20 cellular contexts compared by ENCODE assay signal in the genomic region with DNA sequence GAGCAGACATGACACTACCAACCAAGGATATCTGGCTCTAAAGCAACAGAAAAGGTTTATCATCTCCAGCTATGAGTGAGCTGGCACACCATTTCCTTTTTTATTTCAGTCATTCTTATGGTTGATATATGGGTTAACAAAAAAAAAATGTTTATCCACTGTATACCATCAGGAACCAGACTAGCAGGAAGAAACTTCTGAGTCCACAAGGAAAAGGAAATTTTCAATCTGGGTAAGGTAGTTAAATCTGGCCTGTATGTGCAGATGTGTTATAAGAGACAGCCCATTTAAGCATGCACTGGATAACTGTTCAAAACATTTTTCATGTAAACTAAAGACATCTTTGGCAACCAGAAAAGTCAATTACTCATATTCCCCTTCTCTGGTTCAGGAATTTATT. TPM values are rescaled to one million over a fixed set of nuclear protein-coding genes. Genes with fewer than 3 reads are reported as not detected.
A peak's percentile ranks its signal among the peaks of the same experiment; 100 is the strongest.
DNase-seq lines count a peak whose midpoint lies in the region; ATAC-seq, FAIRE-seq and TF ChIP-seq lines count a peak whose summit lies in the region.
"Had no signal": no experiment of that assay in that cellular context is flagged by ENCODE, and none has a peak within 500 bp of the region (broad histone marks: within the 10 kb centered on the region; RNA-seq: fewer than 3 reads in every experiment).

No MANE protein-coding gene starts in this region.

- no peak overlapping the region for H3K27ac ChIP-seq in IMR-90 (ENCODE audit: insufficient read depth, low read length)
- no peak overlapping the region for H3K27ac ChIP-seq in endothelial cell of umbilical vein (ENCODE audit: insufficient read depth, low read depth, low read length)
- H3K27ac ChIP-seq in mesenchymal stem cell (ENCODE audit: low read length, poor library complexity, severe bottlenecking) = no peak overlapping the region

- no peaks in the 10 kb centered on the region for H4K20me1 ChIP-seq in IMR-90 (ENCODE audit: insufficient read depth, low read length)
- no peaks in the 10 kb centered on the region for H4K20me1 ChIP-seq in endothelial cell of umbilical vein (replicated peaks; ENCODE audit: control insufficient read depth, extremely low read depth, insufficient read depth, low read length)

- H3K4me3 ChIP-seq in IMR-90 (ENCODE audit: insufficient read depth, low read depth, low read length) (no peak overlapping the region), endothelial cell of umbilical vein (replicated peaks in 1 of 3; ENCODE audit: insufficient read depth in 1 of 3, low read depth in 1 of 3, low read length in 3 of 3) (no peak overlapping the region), mesenchymal stem cell (ENCODE audit: insufficient read depth in 1 of 2, low read depth in 1 of 2, low read length in 2 of 2) (no peak overlapping the region)
- H3K4me3 ChIP-seq: MG63 had no signal

- H3K4me1 Mint-ChIP-seq in Calu3 (ENCODE audit: low read depth, unreplicated experiment) (peaks cover 39% of the 10 kb centered on the region), T-cell (peaks cover 10 to 42% (median 30%) of the 10 kb centered on the region in 3 donors)

- no peak overlapping the region for H4K8ac ChIP-seq in IMR-90 (ENCODE audit: low read depth in 2 of 2, low read length in 2 of 2)
- H4K8ac ChIP-seq in mesenchymal stem cell (ENCODE audit: low read length) = no peak overlapping the region

- H3K4me2 ChIP-seq in IMR-90 (ENCODE audit: low read depth, low read length) = no peak overlapping the region
- no peak overlapping the region for H3K4me2 ChIP-seq in endothelial cell of umbilical vein (ENCODE audit: insufficient read depth, low read length)
- no peak overlapping the region for H3K4me2 ChIP-seq in mesenchymal stem cell (ENCODE audit: low read length, poor library complexity, severe bottlenecking)

- dilution Hi-C loops in IMR-90 (cut with HindIII; ENCODE audit: low sequenced_read_pairs, unreplicated experiment) (no loop called here), endothelial cell of umbilical vein (cut with MboI; ENCODE audit: extremely low pct_ligation_motif_present, low sequenced_read_pairs) (no loop called here)

- H2BK120ac ChIP-seq in IMR-90 (ENCODE audit: low read depth, low read length) (no peak overlapping the region), mesenchymal stem cell (ENCODE audit: low read depth, low read length) (no peak overlapping the region)

- DNase-seq in Calu3 (no peak), IMR-90 (no peak), endothelial cell of umbilical vein (ENCODE audit: low read depth, low spot score) (peak; percentile 11), mesenchymal stem cell (no peak), posterior vena cava (ENCODE audit: low spot score) (no peak), T-cell (no peak), foreskin melanocyte (no peak)
- DNase-seq: C1 segment of cervical spinal cord, DMS53, KG1, NCI-H1105 treated with DMSO at 0.1 percent for 48 hours, NCI-H187, NCI-H446 treated with DMSO at 0.1 percent for 48 hours, NCI-H748 treated with DMSO at 0.1 percent for 48 hours, SHP77 had no signal

- H3K9me3 ChIP-seq in IMR-90 (ENCODE audit: control insufficient read depth, insufficient read depth, low read length) (peaks cover 2% of the 10 kb centered on the region; the same call in 1 of the 2 replicates), endothelial cell of umbilical vein (replicated peaks; ENCODE audit: control insufficient read depth, insufficient read depth, low read length) (no peaks in the 10 kb centered on the region), mesenchymal stem cell (ENCODE audit: control insufficient read depth, low read length) (no peaks in the 10 kb centered on the region)
- H3K9me3 ChIP-seq: MG63 had no signal

- no peak overlapping the region for H3K9ac ChIP-seq in IMR-90 (ENCODE audit: low read depth, low read length)
- H3K9ac ChIP-seq in endothelial cell of umbilical vein (replicated peaks; ENCODE audit: extremely low read depth, insufficient read depth, low read length) = no peak overlapping the region
- H3K9ac ChIP-seq in mesenchymal stem cell (ENCODE audit: low read length) = peak overlapping the region; percentile 61

- no peak overlapping the region for H3K23ac ChIP-seq in IMR-90 (ENCODE audit: low read depth, low read length)
- H3K23ac ChIP-seq in mesenchymal stem cell (ENCODE audit: low read length in 2 of 2) = no peak overlapping the region

- POLR2A ChIA-PET in IMR-90 (lab: Charles Lee; ENCODE audit: unreplicated experiment) = no interaction called here
- POLR2A ChIA-PET in endothelial cell of umbilical vein (lab: Charles Lee) = no interaction called here
- POLR2A ChIA-PET in T-cell (lab: Charles Lee) = no interaction called here

- TF ChIP-seq CTCF in Calu3 (IDR thresholded peaks at IDR 0.05; ENCODE audit: unreplicated experiment) (no peak), IMR-90 (conservative IDR thresholded peaks at IDR 0.05; ENCODE audit: low read depth, low read length) (no peak), endothelial cell of umbilical vein (IDR thresholded peaks at IDR 0.05; ENCODE audit: extremely low read depth in 1 of 2, insufficient read depth in 1 of 2, low read depth in 1 of 2, low read length in 2 of 2) (no peak)

- H2AK9ac ChIP-seq in IMR-90 (replicated peaks; ENCODE audit: low read depth, low read length, poor library complexity) = no peak overlapping the region

- no peaks in the 10 kb centered on the region; the same call in 1 of the 2 replicates for H3K9me1 ChIP-seq in IMR-90 (ENCODE audit: insufficient read depth, low read length)
- H3K9me1 ChIP-seq in endothelial cell of umbilical vein (replicated peaks; ENCODE audit: control insufficient read depth, extremely low read depth, insufficient read depth, low read length) = no peaks in the 10 kb centered on the region

- H3K9me3 Mint-ChIP-seq in Calu3 (ENCODE audit: low read depth, unreplicated experiment) = no peaks in the 10 kb centered on the region
- H3K9me3 Mint-ChIP-seq in T-cell = peaks cover 0 to 1% (median 0%) of the 10 kb centered on the region in 3 donors

- H3K79me2 ChIP-seq in endothelial cell of umbilical vein (ENCODE audit: control insufficient read depth, insufficient read depth, low read length) = peaks cover 6% of the 10 kb centered on the region

- H3K18ac ChIP-seq in IMR-90 (ENCODE audit: low read depth, low read length) (peak overlapping the region; percentile 22; the same call in 1 of the 2 replicates), mesenchymal stem cell (ENCODE audit: low read depth in 1 of 2, low read length in 2 of 2) (no peak overlapping the region)

- H3K4me1 ChIP-seq in IMR-90 (ENCODE audit: control insufficient read depth, insufficient read depth, low read length) = peaks cover 8% of the 10 kb centered on the region; the same call in 1 of the 2 replicates
- H3K4me1 ChIP-seq in endothelial cell of umbilical vein (ENCODE audit: control insufficient read depth, extremely low read depth, insufficient read depth, low read length) = peaks cover 5% of the 10 kb centered on the region
- no peaks in the 10 kb centered on the region for H3K4me1 ChIP-seq in mesenchymal stem cell (ENCODE audit: control insufficient read depth, insufficient read depth, low read depth, low read length)

- H3K27me3 Mint-ChIP-seq in Calu3 (ENCODE audit: unreplicated experiment) (no peaks in the 10 kb centered on the region), T-cell (peaks cover 0 to 16% of the 10 kb centered on the region in 2 donors)

- TF ChIP-seq POLR2A in IMR-90 (IDR thresholded peaks at IDR 0.05; ENCODE audit: low read depth, low read length) (no peak), endothelial cell of umbilical vein (IDR thresholded peaks at IDR 0.05; ENCODE audit: low read depth, low read length) (no peak)

- no peak for TF ChIP-seq RAD21 in IMR-90 (IDR thresholded peaks at IDR 0.05; ENCODE audit: low read length)

- FAIRE-seq in endothelial cell of umbilical vein (lab: Jason Lieb, UNC) = peak; percentile 56
- FAIRE-seq: G401.6, GM12891 had no signal

- H3K79me1 ChIP-seq in IMR-90 (ENCODE audit: low read depth in 1 of 2, low read length in 2 of 2) = peaks cover 7 to 28% of the 10 kb centered on the region in 2 experiments; a peak in 3 of 4 replicates
- H3K79me1 ChIP-seq in mesenchymal stem cell (replicated peaks; ENCODE audit: low read length, poor library complexity, severe bottlenecking) = no peaks in the 10 kb centered on the region

- H3K14ac ChIP-seq in IMR-90 (replicated peaks; ENCODE audit: low read depth, low read length) = no peak overlapping the region
- H3K14ac ChIP-seq in mesenchymal stem cell (ENCODE audit: low read length in 2 of 2) = no peak overlapping the region

- no peaks in the 10 kb centered on the region for H3K36me3 ChIP-seq in IMR-90 (ENCODE audit: control insufficient read depth, insufficient read depth, low read length)
- H3K36me3 ChIP-seq in endothelial cell of umbilical vein (ENCODE audit: control insufficient read depth in 2 of 2, extremely low read depth in 1 of 2, insufficient read depth in 2 of 2, low read length in 2 of 2) = no peaks in the 10 kb centered on the region
- no peaks in the 10 kb centered on the region for H3K36me3 ChIP-seq in mesenchymal stem cell (ENCODE audit: control insufficient read depth in 1 of 2, insufficient read depth in 2 of 2, low read depth in 1 of 2, low read length in 2 of 2)

- no peak overlapping the region for H3K56ac ChIP-seq in IMR-90 (ENCODE audit: extremely low read depth, insufficient read depth, low read length)

- BruUV-seq in Calu3 (replicated peaks; lab: Mats Ljungman, UMichigan) (no TSS peak), IMR-90 (replicated peaks; lab: Mats Ljungman, UMichigan) (no TSS peak), endothelial cell of umbilical vein (replicated peaks; lab: Mats Ljungman, UMichigan) (no TSS peak)

- H3K4me3 Mint-ChIP-seq in Calu3 (ENCODE audit: low read depth, unreplicated experiment) (no peak overlapping the region), T-cell (no peak overlapping the region)

- H3K27ac Mint-ChIP-seq in Calu3 (ENCODE audit: unreplicated experiment) (peak overlapping the region; percentile 36), T-cell (no peak overlapping the region)

- H3K36me3 Mint-ChIP-seq in Calu3 (ENCODE audit: insufficient read depth, unreplicated experiment) (no peaks in the 10 kb centered on the region), T-cell (peaks cover 16% of the 10 kb centered on the region)

- no peak for ATAC-seq in IMR-90 (ENCODE audit: low read depth)
- no peak for ATAC-seq in GM19463 (IDR thresholded peaks at IDR 0.05; ENCODE audit: unreplicated experiment)
- no peak for ATAC-seq in T-cell (replicated peaks in 1 of 4)
- ATAC-seq: SK-N-SH treated with all-trans-retinoic acid at 6 μM for 48 hours had no signal

- no peak overlapping the region for H3K4ac ChIP-seq in IMR-90 (ENCODE audit: low read depth, low read length)
- H3K4ac ChIP-seq in mesenchymal stem cell (ENCODE audit: low read depth in 1 of 2, low read length in 2 of 2) = no peak overlapping the region

- CTCF ChIA-PET in Calu3 (lab: Charles Lee) (no interaction called here), IMR-90 (lab: Yijun Ruan, JAX) (no interaction called here), endothelial cell of umbilical vein (lab: Charles Lee) (no interaction called here), T-cell (lab: Charles Lee) (no interaction called here)

- H2BK15ac ChIP-seq in IMR-90 (ENCODE audit: low read depth, low read length) (no peak overlapping the region), mesenchymal stem cell (ENCODE audit: low read depth, poor library complexity, severe bottlenecking) (no peak overlapping the region)

- no peak overlapping the region for H4K5ac ChIP-seq in IMR-90 (ENCODE audit: low read depth, low read length)

- H2BK5ac ChIP-seq in IMR-90 (ENCODE audit: low read depth, low read length, poor library complexity, severe bottlenecking) (peak overlapping the region; percentile 81), mesenchymal stem cell (ENCODE audit: low read depth, low read length, poor library complexity, severe bottlenecking) (no peak overlapping the region)

- H4K91ac ChIP-seq in IMR-90 (ENCODE audit: insufficient read depth, low read depth, low read length) (no peak overlapping the region), mesenchymal stem cell (ENCODE audit: low read length) (no peak overlapping the region)

- no peak overlapping the region for H2AFZ ChIP-seq in IMR-90 (replicated peaks; ENCODE audit: low read length, poor library complexity)
- H2AFZ ChIP-seq in endothelial cell of umbilical vein (ENCODE audit: low read depth, low read length) = no peak overlapping the region
- no peak overlapping the region for H2AFZ ChIP-seq in mesenchymal stem cell (ENCODE audit: low read depth, low read length)

- intact Hi-C loops in Calu3 (cut with micrococcal nuclease; ENCODE audit: unreplicated experiment) = loop anchor here (5.0 kb wide), 3 partner anchors 34 to 66 kb away; partner anchors contain the start of gene AMMECR1
- intact Hi-C loops in IMR-90 (cut with micrococcal nuclease) = no loop called here
- intact Hi-C loops in endothelial cell of umbilical vein (cut with micrococcal nuclease) = no loop called here
- intact Hi-C loops in posterior vena cava (cut with DNase I) = no loop called here

- in situ Hi-C loops in IMR-90 (cut with MboI; ENCODE audit: low sequenced_read_pairs) = no loop called here

- H2BK20ac ChIP-seq in IMR-90 (ENCODE audit: low read depth, low read length) = no peak overlapping the region

- H2AK5ac ChIP-seq in IMR-90 (ENCODE audit: low read depth, low read length) (no peak overlapping the region), mesenchymal stem cell (ENCODE audit: low read length, severe bottlenecking) (no peak overlapping the region)

- H2BK12ac ChIP-seq in mesenchymal stem cell (ENCODE audit: low read length in 2 of 2) = no peak overlapping the region

- H3K27me3 ChIP-seq in IMR-90 (ENCODE audit: control insufficient read depth, insufficient read depth, low read length) = no peaks in the 10 kb centered on the region; the same call in 1 of the 2 replicates
- H3K27me3 ChIP-seq in endothelial cell of umbilical vein (ENCODE audit: control insufficient read depth in 2 of 2, insufficient read depth in 2 of 2, low read length in 2 of 2) = no peaks in the 10 kb centered on the region
- no peaks in the 10 kb centered on the region for H3K27me3 ChIP-seq in mesenchymal stem cell (ENCODE audit: control insufficient read depth in 1 of 2, insufficient read depth in 1 of 2, low read length in 2 of 2)
- H3K27me3 ChIP-seq: MG63 had no signal

RNA-seq across cellular contexts. Expression of gene AMMECR1, which starts 35.0 kb away (rescaled TPM):
- 21.8 and 23.5 TPM in 2 replicates for total RNA-seq in Calu3 (2022)
- 11.3 and 19.4 TPM in 2 replicates for total RNA-seq in IMR-90 (2012; rRNA removed)
- polyA plus RNA-seq in IMR-90 (2012; rRNA removed) = 5.7 and 7.0 TPM in 2 replicates
- 2.1 and 2.5 TPM in 2 replicates for polyA plus RNA-seq in IMR-90 (2012; cell fraction: cytosol; rRNA removed)
- polyA plus RNA-seq in IMR-90 (2012; cell fraction: nucleus; rRNA removed; ENCODE audit: low replicate concordance) = 3.3 and 12.6 TPM in 2 replicates
- total RNA-seq in endothelial cell of umbilical vein = 6.8 and 6.9 TPM in 2 replicates
- polyA plus RNA-seq in endothelial cell of umbilical vein = 3.0 and 3.6 TPM in 2 replicates
- polyA plus RNA-seq in endothelial cell of umbilical vein (2011; cell fraction: cytosol; rRNA removed) = 2.6 and 2.9 TPM in 2 replicates
- 5.6 and 6.5 TPM in 2 replicates for polyA plus RNA-seq in endothelial cell of umbilical vein (2011; cell fraction: nucleus; rRNA removed)
- polyA plus RNA-seq in endothelial cell of umbilical vein (2012) = 4.5 and 6.1 TPM in 2 replicates
- polyA minus RNA-seq in endothelial cell of umbilical vein = 6.5 and 7.2 TPM in 2 replicates
- 8.3 TPM for polyA minus RNA-seq in endothelial cell of umbilical vein (2011; cell fraction: cytosol; rRNA and poly(A)+ RNA removed)
- 7.5 and 13.9 TPM in 2 replicates for polyA minus RNA-seq in endothelial cell of umbilical vein (2011; cell fraction: nucleus; rRNA and poly(A)+ RNA removed)
- 13.7 TPM for polyA plus RNA-seq in mesenchymal stem cell (2013, experiment 1 of 2)
- polyA plus RNA-seq in mesenchymal stem cell (2013, experiment 2 of 2) = 14.4 TPM
- 1 to 10 TPM; 5.6 to 6.2 TPM for total RNA-seq in posterior vena cava
- 10 to 100 TPM; 11.7 to 17.4 (median 12.6) TPM for total RNA-seq in T-cell
